In the genomic region with DNA sequence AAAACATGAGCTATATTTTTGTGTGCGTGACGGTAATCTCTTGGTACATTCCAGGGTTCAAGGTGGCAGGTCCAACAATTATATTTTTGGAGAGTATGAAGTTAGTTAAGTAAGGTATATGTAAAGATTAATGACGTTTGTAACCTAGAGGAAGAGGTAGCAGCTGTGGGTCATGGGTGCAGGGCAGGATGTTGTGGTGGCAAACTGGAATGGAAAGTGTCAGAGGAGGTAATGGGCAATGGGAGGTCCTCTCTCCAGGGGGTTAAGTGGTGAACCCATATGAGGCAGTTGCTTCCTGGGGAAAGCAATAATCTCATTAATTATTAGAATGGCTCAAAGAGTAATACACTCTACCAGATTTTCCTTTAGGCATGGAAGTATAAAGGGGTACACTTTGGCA, we compare ENCODE assay signal across 14 cellular contexts. TPM values are rescaled to one million over a fixed set of nuclear protein-coding genes. Genes with fewer than 3 reads are reported as not detected.
DNase-seq lines count a peak whose midpoint lies in the region; ATAC-seq and TF ChIP-seq lines count a peak whose summit lies in the region.
"Had no signal": no experiment of that assay in that cellular context is flagged by ENCODE, and none has a peak within 500 bp of the region (broad histone marks: within the 10 kb centered on the region; RNA-seq: fewer than 3 reads in every experiment).

No MANE protein-coding gene starts in this region.

- H3K4me1 ChIP-seq in Peyer's patch (no peaks in the 10 kb centered on the region), lower lobe of right lung (no peaks in the 10 kb centered on the region)
- H3K4me1 ChIP-seq: breast epithelium had no signal

- no peak for TF ChIP-seq CTCF in Peyer's patch (IDR thresholded peaks at IDR 0.05)
- no peak for TF ChIP-seq CTCF in lower lobe of right lung (IDR thresholded peaks at IDR 0.05)

- DNase-seq in Peyer's patch (peak in 2 of 3 donors; percentile 40 to 75), lower lobe of right lung (no peak), kidney glomerular epithelial cell (lab: John Stamatoyannopoulos, UW) (no peak), nucleus accumbens (lab: John Stamatoyannopoulos, UW) (no peak), NCI-H2081 treated with DMSO at 0.1 percent for 48 hours (lab: John Stamatoyannopoulos, UW) (no peak), GM03348 (ENCODE audit: low spot score) (no peak)
- DNase-seq: GOT3, IMR-90 had no signal

- H3K27ac ChIP-seq in Peyer's patch (peak overlapping the region in 1 of 4 donors; percentile 37), lower lobe of right lung (no peak overlapping the region)
- H3K27ac ChIP-seq: breast epithelium had no signal

- H3K27me3 ChIP-seq in Peyer's patch: no peaks in the 10 kb centered on the region
- H3K27me3 ChIP-seq in lower lobe of right lung (ENCODE audit: low read depth): no peaks in the 10 kb centered on the region
- H3K27me3 ChIP-seq: breast epithelium had no signal

- H3K36me3 ChIP-seq in Peyer's patch (no peaks in the 10 kb centered on the region), lower lobe of right lung (no peaks in the 10 kb centered on the region)
- H3K36me3 ChIP-seq: breast epithelium had no signal

- H3K4me3 ChIP-seq in Peyer's patch (no peak overlapping the region), lower lobe of right lung (no peak overlapping the region)
- H3K4me3 ChIP-seq: breast epithelium had no signal

- intact Hi-C loops in lower lobe of right lung (cut with DNase I): no loop called here

- ATAC-seq in GM18867 (IDR thresholded peaks at IDR 0.05; ENCODE audit: unreplicated experiment) (peak; percentile 89), HG02678 (IDR thresholded peaks at IDR 0.05; ENCODE audit: unreplicated experiment) (peak; percentile 58), lower lobe of right lung (peak; percentile 31 to 38)
- ATAC-seq: WTC11 had no signal

- TF ChIP-seq POLR2A in Peyer's patch (IDR thresholded peaks at IDR 0.05): no peak

- H3K9me3 ChIP-seq in Peyer's patch (no peaks in the 10 kb centered on the region), lower lobe of right lung (peaks cover 7% of the 10 kb centered on the region)

RNA-seq across cellular contexts. Expression of a gene that starts 1.0 kb away (rescaled TPM):
- total RNA-seq in Peyer's patch (not detected), lower lobe of right lung (not detected)
- total RNA-seq: breast epithelium, glomerular endothelial cell, IMR-90, mononuclear cell, WTC11 had no signal

Comparison
In these comparisons a context has a peak if more than half of its experiments do, and no peak if none do; other contexts are left out.
1. ATAC-seq: peak in every context shown above with its lines; median percentile 89 in GM18867; 58 in HG02678; 34 in lower lobe of right lung.
2. DNase-seq: peak in Peyer's patch (2 of 3); none in lower lobe of right lung (single experiment), kidney glomerular epithelial cell (single experiment), nucleus accumbens (0 of 56), NCI-H2081 treated with DMSO at 0.1 percent for 48 hours (single experiment) and GM03348 (single experiment).